10 cellular contexts compared by ENCODE assay signal in the genomic region with DNA sequence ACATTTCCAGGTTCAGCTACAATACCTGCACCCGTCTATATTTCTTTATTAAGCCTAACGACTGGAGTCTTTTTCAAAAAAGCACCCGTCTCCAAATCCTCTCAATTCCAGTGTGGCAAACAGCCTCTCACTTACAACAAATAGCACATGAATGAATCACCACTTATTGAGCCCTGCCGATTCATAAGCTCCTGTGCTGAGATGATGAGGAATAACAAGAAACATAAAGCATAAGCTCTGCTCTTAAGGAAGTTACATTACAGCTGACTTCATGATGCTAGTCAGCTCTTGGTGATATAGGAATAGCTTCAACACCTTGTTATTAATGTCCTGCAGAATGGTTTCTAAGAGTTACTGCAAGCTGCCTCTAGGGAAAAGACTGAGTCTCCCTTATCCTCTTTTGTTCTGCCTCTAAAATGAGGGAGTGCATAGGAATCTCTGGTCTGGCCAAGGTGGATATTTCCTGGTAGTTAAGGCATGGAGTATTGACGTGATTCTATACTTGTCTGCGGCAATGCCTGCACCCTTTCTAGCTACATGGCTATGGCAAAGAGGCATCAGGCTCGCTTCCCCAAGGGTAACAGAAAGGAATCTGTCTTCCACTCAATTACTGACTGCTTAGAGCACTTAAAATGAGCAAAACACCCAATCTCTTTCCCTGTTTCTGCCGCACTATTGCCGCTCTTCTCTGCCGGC.
DNase-seq lines count a peak whose midpoint lies in the region; TF ChIP-seq lines count a peak whose summit lies in the region.
"Had no signal": no experiment of that assay in that cellular context is flagged by ENCODE, and none has a peak within 500 bp of the region (broad histone marks: within the 10 kb centered on the region; RNA-seq: fewer than 3 reads in every experiment).

No MANE protein-coding gene starts in this region.

- H3K79me1 ChIP-seq in mesenchymal stem cell (replicated peaks; ENCODE audit: low read length, poor library complexity, severe bottlenecking): peaks cover 13% of the 10 kb centered on the region

- H2AK5ac ChIP-seq in mesenchymal stem cell (ENCODE audit: low read length, severe bottlenecking): peak overlapping the region; percentile 26

- CTCF ChIA-PET in HEK293T (lab: Yijun Ruan, JAX): interaction anchor here (0.6 to 0.7 kb wide), 2 partner anchors 9 to 198 kb away, joined by 3 read pairs; no protein-coding TSS in a partner anchor

- DNase-seq in AG09309 (ENCODE audit: low read depth) (peak; percentile 76), HFF-Myc (ENCODE audit: extremely low read depth, low read depth) (peak; percentile 44), astrocyte of the spinal cord (ENCODE audit: low read depth, low spot score) (peak; percentile 87), mesenchymal stem cell (peak; percentile 83), HuH-7 (ENCODE audit: low spot score) (no peak), tibial artery (no peak), ecto neural progenitor cell (ENCODE audit: low spot score) (no peak), HEK293T (ENCODE audit: extremely low spot score) (no peak)
- DNase-seq: activated T-cell treated with anti-CD3 and anti-CD28 coated beads, Interleukin-2, amount 50 U/mL, for 4 hours; GF-D8 had no signal

- no peak overlapping the region for H3K4me3 ChIP-seq in AG09309 (ENCODE audit: control insufficient read depth, low read depth, low read length)
- no peak overlapping the region for H3K4me3 ChIP-seq in HFF-Myc (replicated peaks; ENCODE audit: low read depth, low read length)
- no peak overlapping the region for H3K4me3 ChIP-seq in astrocyte of the spinal cord (ENCODE audit: low read depth, low read length)
- H3K4me3 ChIP-seq in mesenchymal stem cell (ENCODE audit: insufficient read depth in 1 of 2, low read depth in 1 of 2, low read length in 2 of 2): no peak overlapping the region
- H3K4me3 ChIP-seq in tibial artery: no peak overlapping the region

- H3K4me1 ChIP-seq in mesenchymal stem cell (ENCODE audit: control insufficient read depth, insufficient read depth, low read depth, low read length) (peaks cover 6% of the 10 kb centered on the region), tibial artery (peaks cover 0 to 21% (median 0%) of the 10 kb centered on the region in 4 donors)

- H3K18ac ChIP-seq in mesenchymal stem cell (ENCODE audit: low read depth in 1 of 2, low read length in 2 of 2): peak overlapping the region; percentile 7 to 45

- H3K36me3 ChIP-seq in mesenchymal stem cell (ENCODE audit: control insufficient read depth in 1 of 2, insufficient read depth in 2 of 2, low read depth in 1 of 2, low read length in 2 of 2) (peaks cover 0 to 16% of the 10 kb centered on the region in 2 experiments), tibial artery (no peaks in the 10 kb centered on the region)

- TF ChIP-seq CTCF in AG09309 (IDR thresholded peaks at IDR 0.05; ENCODE audit: control insufficient read depth, insufficient read depth, low read depth, low read length, missing control alignments): no peak
- TF ChIP-seq CTCF in HFF-Myc (IDR thresholded peaks at IDR 0.05; ENCODE audit: low read depth, low read length, missing control alignments): no peak
- no peak for TF ChIP-seq CTCF in astrocyte of the spinal cord (IDR thresholded peaks at IDR 0.05; ENCODE audit: low read depth, low read length)
- TF ChIP-seq CTCF in tibial artery (IDR thresholded peaks at IDR 0.05): no peak

- in situ Hi-C loops in astrocyte of the spinal cord (cut with HindIII; ENCODE audit: low sequenced_read_pairs): no loop called here

- H3K27ac ChIP-seq in mesenchymal stem cell (ENCODE audit: low read length, poor library complexity, severe bottlenecking): peak overlapping the region; percentile 73
- H3K27ac ChIP-seq in tibial artery: no peak overlapping the region

- intact Hi-C loops in tibial artery (cut with DNase I; ENCODE audit: low total_unique reads): no loop called here

- POLR2A ChIA-PET in HEK293T (lab: Yijun Ruan, JAX): no interaction called here

- no peak overlapping the region for H2AFZ ChIP-seq in mesenchymal stem cell (ENCODE audit: low read depth, low read length)

- H2BK120ac ChIP-seq in mesenchymal stem cell (ENCODE audit: low read depth, low read length): no peak overlapping the region

- no peak overlapping the region for H3K4me2 ChIP-seq in mesenchymal stem cell (ENCODE audit: low read length, poor library complexity, severe bottlenecking)

- no peak overlapping the region for H3K14ac ChIP-seq in mesenchymal stem cell (ENCODE audit: low read length in 2 of 2)

- no peaks in the 10 kb centered on the region for H3K9me3 ChIP-seq in mesenchymal stem cell (ENCODE audit: control insufficient read depth, low read length)
- H3K9me3 ChIP-seq in tibial artery: no peaks in the 10 kb centered on the region

- H2BK5ac ChIP-seq in mesenchymal stem cell (ENCODE audit: low read depth, low read length, poor library complexity, severe bottlenecking): no peak overlapping the region

- H3K23ac ChIP-seq in mesenchymal stem cell (ENCODE audit: low read length in 2 of 2): no peak overlapping the region

- H2BK15ac ChIP-seq in mesenchymal stem cell (ENCODE audit: low read depth, poor library complexity, severe bottlenecking): no peak overlapping the region

- WGBS in mesenchymal stem cell: 61% methylated on average over 9 of the region's 10 CpGs

- H3K4ac ChIP-seq in mesenchymal stem cell (ENCODE audit: low read depth in 1 of 2, low read length in 2 of 2): no peak overlapping the region

- H3K27me3 ChIP-seq in mesenchymal stem cell (ENCODE audit: control insufficient read depth in 1 of 2, insufficient read depth in 1 of 2, low read length in 2 of 2) (no peaks in the 10 kb centered on the region), tibial artery (no peaks in the 10 kb centered on the region)

- H4K91ac ChIP-seq in mesenchymal stem cell (ENCODE audit: low read length): peak overlapping the region; percentile 25

- H4K8ac ChIP-seq in mesenchymal stem cell (ENCODE audit: low read length): peak overlapping the region; percentile 71

- peak overlapping the region; percentile 23 for H3K9ac ChIP-seq in mesenchymal stem cell (ENCODE audit: low read length)

- peak overlapping the region in 1 of 2 experiments; percentile 34 for H2BK12ac ChIP-seq in mesenchymal stem cell (ENCODE audit: low read length in 2 of 2)

TF ChIP-seq in HEK293T, 16 proteins besides CTCF, POLR2A, EP300 and RAD21:
- TF ChIP-seq SUZ12 (IDR thresholded peaks at IDR 0.05) (no peak), HDGF (IDR thresholded peaks at IDR 0.05; ENCODE audit: borderline replicate concordance) (no peak), TARDBP (IDR thresholded peaks at IDR 0.05) (no peak), FOXA1 (IDR thresholded peaks at IDR 0.05) (no peak), LEF1 (IDR thresholded peaks at IDR 0.05; ENCODE audit: borderline replicate concordance) (no peak), L3MBTL2 (conservative IDR thresholded peaks at IDR 0.05) (no peak), CTBP1 (IDR thresholded peaks at IDR 0.05; ENCODE audit: borderline replicate concordance) (no peak), BHLHE40 (IDR thresholded peaks at IDR 0.05; ENCODE audit: borderline replicate concordance) (no peak), ARNT (IDR thresholded peaks at IDR 0.05) (no peak), FOXM1 (IDR thresholded peaks at IDR 0.05; ENCODE audit: borderline replicate concordance) (no peak), FOXK2 (IDR thresholded peaks at IDR 0.05) (no peak), SP1 (IDR thresholded peaks at IDR 0.05) (no peak), ELF4 (IDR thresholded peaks at IDR 0.05) (no peak), ZNF384 (IDR thresholded peaks at IDR 0.05) (no peak), NFRKB (IDR thresholded peaks at IDR 0.05) (no peak)
- TF ChIP-seq, protein P1, sequence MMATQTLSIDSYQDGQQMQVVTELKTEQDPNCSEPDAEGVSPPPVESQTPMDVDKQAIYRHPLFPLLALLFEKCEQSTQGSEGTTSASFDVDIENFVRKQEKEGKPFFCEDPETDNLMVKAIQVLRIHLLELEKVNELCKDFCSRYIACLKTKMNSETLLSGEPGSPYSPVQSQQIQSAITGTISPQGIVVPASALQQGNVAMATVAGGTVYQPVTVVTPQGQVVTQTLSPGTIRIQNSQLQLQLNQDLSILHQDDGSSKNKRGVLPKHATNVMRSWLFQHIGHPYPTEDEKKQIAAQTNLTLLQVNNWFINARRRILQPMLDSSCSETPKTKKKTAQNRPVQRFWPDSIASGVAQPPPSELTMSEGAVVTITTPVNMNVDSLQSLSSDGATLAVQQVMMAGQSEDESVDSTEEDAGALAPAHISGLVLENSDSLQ (IDR thresholded peaks at IDR 0.05): no peak

Comparison
In these comparisons a context has a peak if more than half of its experiments do, and no peak if none do; other contexts are left out.
1. DNase-seq: peak in AG09309 (single experiment), HFF-Myc (single experiment), astrocyte of the spinal cord (single experiment) and mesenchymal stem cell (single experiment); none in HuH-7 (single experiment), tibial artery (0 of 2), ecto neural progenitor cell (single experiment) and HEK293T (single experiment).